10 cellular contexts compared by ENCODE assay signal in genomic region chr2:135043345-135043744, GRCh38. TPM values are rescaled to one million over a fixed set of nuclear protein-coding genes. Genes with fewer than 3 reads are reported as not detected.
DNase-seq lines count a peak whose midpoint lies in the region; ATAC-seq and TF ChIP-seq lines count a peak whose summit lies in the region.
"Had no signal": no experiment of that assay in that cellular context is flagged by ENCODE, and none has a peak within 500 bp of the region (broad histone marks: within the 10 kb centered on the region; RNA-seq: fewer than 3 reads in every experiment).

No MANE protein-coding gene starts in this region.

- H3K4me3 Mint-ChIP-seq in progenitor cell of endocrine pancreas (ENCODE audit: low read depth) = no peak overlapping the region

- H3K27me3 ChIP-seq in DOHH2 (ENCODE audit: control insufficient read depth, low read length) (no peaks in the 10 kb centered on the region), body of pancreas (no peaks in the 10 kb centered on the region), aorta (ENCODE audit: control insufficient read depth in 1 of 2, insufficient read depth in 2 of 2, low read length in 1 of 2) (no peaks in the 10 kb centered on the region)

- H3K4me3 ChIP-seq in DOHH2 (ENCODE audit: low read length) (no peak overlapping the region), body of pancreas (no peak overlapping the region), aorta (ENCODE audit: low read length in 2 of 2) (no peak overlapping the region)

- intact Hi-C loops in body of pancreas (cut with DNase I) = no loop called here
- intact Hi-C loops in aorta (cut with DNase I) = no loop called here

- no peak overlapping the region for H3K4me2 ChIP-seq in DOHH2 (ENCODE audit: low read length)

- no peak for TF ChIP-seq POLR2A in body of pancreas (IDR thresholded peaks at IDR 0.05)

- H3K4me1 ChIP-seq in DOHH2 (ENCODE audit: control insufficient read depth, low read length) (no peaks in the 10 kb centered on the region), body of pancreas (no peaks in the 10 kb centered on the region), aorta (ENCODE audit: control insufficient read depth in 1 of 2, insufficient read depth in 2 of 2, low read length in 2 of 2) (no peaks in the 10 kb centered on the region)

- no peaks in the 10 kb centered on the region for H3K9me3 Mint-ChIP-seq in progenitor cell of endocrine pancreas (ENCODE audit: low read depth)

- ATAC-seq in body of pancreas = no peak
- no peak for ATAC-seq in HG03095 (IDR thresholded peaks at IDR 0.05; ENCODE audit: unreplicated experiment)
- ATAC-seq in aorta (ENCODE audit: low FRiP score) = no peak

- no peaks in the 10 kb centered on the region for H3K9me2 ChIP-seq in DOHH2 (replicated peaks; ENCODE audit: control insufficient read depth, low read length)

- peaks cover 12% of the 10 kb centered on the region for H3K4me1 Mint-ChIP-seq in progenitor cell of endocrine pancreas (ENCODE audit: low read depth)

- no peak overlapping the region for H3K27ac Mint-ChIP-seq in progenitor cell of endocrine pancreas

- no peaks in the 10 kb centered on the region for H4K20me1 ChIP-seq in DOHH2 (ENCODE audit: control insufficient read depth, insufficient read depth, low read depth, low read length)

- TF ChIP-seq CTCF in DOHH2 (IDR thresholded peaks at IDR 0.05; ENCODE audit: low read depth, low read length, poor library complexity, severe bottlenecking) (peak; percentile 80), LNCAP (IDR thresholded peaks at IDR 0.05) (peak; percentile 64), body of pancreas (IDR thresholded peaks at IDR 0.05) (peak in 5 of 7 experiments; percentile 11 to 22 (median 13)), progenitor cell of endocrine pancreas (IDR thresholded peaks at IDR 0.05; ENCODE audit: unreplicated experiment) (peak; percentile 39)

- H3K36me3 ChIP-seq in DOHH2 (ENCODE audit: control insufficient read depth, low read length) (no peaks in the 10 kb centered on the region), body of pancreas (replicated peaks in 1 of 2; ENCODE audit: insufficient read depth in 1 of 2, low read depth in 2 of 2) (no peaks in the 10 kb centered on the region), aorta (ENCODE audit: control insufficient read depth in 1 of 2, insufficient read depth in 2 of 2, low read length in 1 of 2) (no peaks in the 10 kb centered on the region)

- H3K9me3 ChIP-seq in DOHH2 (ENCODE audit: control insufficient read depth, insufficient read depth, low read length) = no peaks in the 10 kb centered on the region
- no peaks in the 10 kb centered on the region for H3K9me3 ChIP-seq in body of pancreas
- H3K9me3 ChIP-seq in aorta (ENCODE audit: control insufficient read depth, low read length) = no peaks in the 10 kb centered on the region

- H3F3A ChIP-seq in DOHH2 (ENCODE audit: control insufficient read depth, insufficient read depth) = no peaks in the 10 kb centered on the region

- H3K79me2 ChIP-seq in DOHH2 (ENCODE audit: control insufficient read depth, low read length) = no peaks in the 10 kb centered on the region

- H3K27me3 Mint-ChIP-seq in progenitor cell of endocrine pancreas = no peaks in the 10 kb centered on the region

- no peaks in the 10 kb centered on the region for H3K36me3 Mint-ChIP-seq in progenitor cell of endocrine pancreas (ENCODE audit: insufficient read depth)

- WGBS in body of pancreas, 2 donors = 69 to 76% methylated on average over 2 of the region's 2 CpGs
- WGBS in aorta, 2 donors = 59 to 62% methylated on average over 2 of the region's 2 CpGs

- H3K27ac ChIP-seq in DOHH2 (ENCODE audit: low read depth, low read length) (no peak overlapping the region), body of pancreas (no peak overlapping the region), aorta (ENCODE audit: low read depth in 1 of 2, low read length in 2 of 2) (no peak overlapping the region)

- peak in 1 of 4 donors; percentile 12 for DNase-seq in body of pancreas
- DNase-seq in progenitor cell of endocrine pancreas (ENCODE audit: low spot score, unreplicated experiment) = no peak
- DNase-seq in aorta = no peak
- no peak for DNase-seq in NCI-H1417 treated with DMSO at 0.1 percent for 48 hours (lab: John Stamatoyannopoulos, UW)
- DNase-seq in HT-29 (ENCODE audit: low spot score) = no peak
- DNase-seq: amygdala, NCI-H1436 had no signal

RNA-seq across cellular contexts. Expression of gene MAP3K19, which starts 3.9 kb away (rescaled TPM):
- not detected for total RNA-seq in body of pancreas
- total RNA-seq in progenitor cell of endocrine pancreas = not detected in 2 replicates
- not detected for total RNA-seq in aorta
- not detected for polyA plus RNA-seq in aorta
- total RNA-seq in HT-29 (2014; rRNA removed; shearing (Covaris generic)) = not detected in 2 replicates

RNA-seq across cellular contexts. Expression of gene RAB3GAP1, which starts 8.7 kb away (rescaled TPM):
- total RNA-seq in body of pancreas (10 to 100 TPM; 29.3 to 39.2 TPM), progenitor cell of endocrine pancreas (33.7 and 34.7 TPM in 2 replicates), aorta (10 to 100 TPM; 61.2 to 86.1 TPM)
- polyA plus RNA-seq in aorta = 10 to 100 TPM; 30.2 to 36.8 TPM
- 14.7 and 15.6 TPM in 2 replicates for total RNA-seq in HT-29 (2014; rRNA removed; shearing (Covaris generic))

Comparison
In these comparisons a context has a peak if more than half of its experiments do, and no peak if none do; other contexts are left out.
1. CTCF ChIP-seq: peak in every context shown above with its lines; median percentile 80 in DOHH2; 64 in LNCAP; 39 in progenitor cell of endocrine pancreas; 13 in body of pancreas.